ENCODE assay signal across 23 cellular contexts in the genomic region with DNA sequence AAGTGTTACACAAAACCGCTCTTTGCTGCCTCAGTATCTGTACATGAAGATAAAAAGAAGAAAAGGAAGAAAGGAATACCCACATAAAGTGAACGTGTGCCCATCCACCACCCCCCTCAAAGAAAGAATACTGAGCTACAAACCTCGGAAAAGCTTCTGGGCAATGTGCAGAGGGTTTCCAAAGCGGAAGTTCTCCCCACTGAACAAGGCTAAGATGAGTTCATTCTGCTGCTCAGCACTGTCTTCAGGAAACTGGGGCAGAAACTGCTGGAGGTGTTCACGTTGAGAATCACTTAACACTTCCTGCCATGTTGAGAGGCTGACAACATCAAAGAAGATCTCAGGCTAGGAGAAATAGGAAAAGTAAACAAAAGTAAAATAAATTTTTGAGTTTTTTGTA. TPM values are rescaled to one million over a fixed set of nuclear protein-coding genes. Genes with fewer than 3 reads are reported as not detected.
DNase-seq lines count a peak whose midpoint lies in the region; ATAC-seq and TF ChIP-seq lines count a peak whose summit lies in the region.
"Had no signal": no experiment of that assay in that cellular context is flagged by ENCODE, and none has a peak within 500 bp of the region (broad histone marks: within the 10 kb centered on the region; RNA-seq: fewer than 3 reads in every experiment).

No MANE protein-coding gene starts in this region.

- H3K27me3 ChIP-seq in Loucy (ENCODE audit: insufficient read depth, low read length, poor library complexity, severe bottlenecking): no peaks in the 10 kb centered on the region
- H3K27me3 ChIP-seq in thymus (ENCODE audit: control insufficient read depth, insufficient read depth): no peaks in the 10 kb centered on the region
- H3K27me3 ChIP-seq: thyroid gland had no signal

- H3K27me3 Mint-ChIP-seq in activated naive CD4-positive, alpha-beta T cell treated with anti-CD3 and anti-CD28 coated beads, Interleukin-2, amount 50 U/mL, for 24 hours: no peaks in the 10 kb centered on the region

- peak overlapping the region; percentile 81 for H3K27ac Mint-ChIP-seq in activated naive CD4-positive, alpha-beta T cell treated with anti-CD3 and anti-CD28 coated beads, Interleukin-2, amount 50 U/mL, for 24 hours
- peak overlapping the region; percentile 17 to 88 for H3K27ac Mint-ChIP-seq in activated naive CD4-positive, alpha-beta T cell treated with anti-CD3 and anti-CD28 coated beads, Interleukin-2, amount 50 U/mL, for 72 hours

- H3K4me1 Mint-ChIP-seq in activated naive CD4-positive, alpha-beta T cell treated with anti-CD3 and anti-CD28 coated beads, Interleukin-2, amount 50 U/mL, for 24 hours: peaks cover 56% of the 10 kb centered on the region

- H3K9ac ChIP-seq in Loucy (ENCODE audit: low read depth, low read length, poor library complexity, severe bottlenecking): peak overlapping the region; percentile 56

- no peak for TF ChIP-seq CTCF in Loucy (conservative IDR thresholded peaks at IDR 0.05; ENCODE audit: low read length)

- no peaks in the 10 kb centered on the region for H3K9me3 Mint-ChIP-seq in activated naive CD4-positive, alpha-beta T cell treated with anti-CD3 and anti-CD28 coated beads, Interleukin-2, amount 50 U/mL, for 24 hours
- H3K9me3 Mint-ChIP-seq in activated naive CD4-positive, alpha-beta T cell treated with anti-CD3 and anti-CD28 coated beads, Interleukin-2, amount 50 U/mL, for 72 hours: no peaks in the 10 kb centered on the region

- in situ Hi-C loops in G401 (cut with HindIII; ENCODE audit: low sequenced_read_pairs): no loop called here

- peaks cover 68% of the 10 kb centered on the region for H3K4me1 ChIP-seq in Loucy (ENCODE audit: insufficient read depth, low read length, poor library complexity, severe bottlenecking)
- H3K4me1 ChIP-seq in thymus (ENCODE audit: control insufficient read depth, insufficient read depth, low read length): no peaks in the 10 kb centered on the region
- H3K4me1 ChIP-seq: psoas muscle, thyroid gland had no signal

- H3K9me3 ChIP-seq in Loucy (ENCODE audit: insufficient read depth, low read depth, low read length) (no peaks in the 10 kb centered on the region), thymus (ENCODE audit: control insufficient read depth) (no peaks in the 10 kb centered on the region)
- H3K9me3 ChIP-seq: psoas muscle, thyroid gland had no signal

- H3K27ac ChIP-seq in thymus (ENCODE audit: low read depth): peak overlapping the region; percentile 9
- H3K27ac ChIP-seq: psoas muscle, SK-N-MC, thyroid gland had no signal

- H3F3A ChIP-seq in Loucy (ENCODE audit: low read depth): peaks cover 15% of the 10 kb centered on the region; the same call in 1 of the 2 replicates

- no peaks in the 10 kb centered on the region for H3K9me2 ChIP-seq in Loucy (replicated peaks; ENCODE audit: low read depth, low read length)

- H2AFZ ChIP-seq in Loucy (ENCODE audit: low read length): no peak overlapping the region

- ATAC-seq in activated naive CD4-positive, alpha-beta T cell treated with anti-CD3 and anti-CD28 coated beads, Interleukin-2, amount 50 U/mL, for 72 hours: no peak
- ATAC-seq in HG02588 (IDR thresholded peaks at IDR 0.05; ENCODE audit: unreplicated experiment): no peak
- ATAC-seq: GM12878, K562, psoas muscle had no signal

- peaks cover 67% of the 10 kb centered on the region for H3K79me2 ChIP-seq in Loucy (ENCODE audit: insufficient read depth, low read length)

- H3K36me3 Mint-ChIP-seq in activated naive CD4-positive, alpha-beta T cell treated with anti-CD3 and anti-CD28 coated beads, Interleukin-2, amount 50 U/mL, for 24 hours: peaks cover 34% of the 10 kb centered on the region
- H3K36me3 Mint-ChIP-seq in activated naive CD4-positive, alpha-beta T cell treated with anti-CD3 and anti-CD28 coated beads, Interleukin-2, amount 50 U/mL, for 72 hours: peaks cover 30 to 64% of the 10 kb centered on the region in 2 donors

- H3K4me3 Mint-ChIP-seq in activated naive CD4-positive, alpha-beta T cell treated with anti-CD3 and anti-CD28 coated beads, Interleukin-2, amount 50 U/mL, for 24 hours: peak overlapping the region; percentile 47

- peaks cover under 1% of the 10 kb centered on the region for H4K20me1 ChIP-seq in Loucy (ENCODE audit: insufficient read depth, low read length, poor library complexity, severe bottlenecking)

- peak overlapping the region; percentile 97 for H3K4me2 ChIP-seq in Loucy (ENCODE audit: low read depth, low read length, poor library complexity, severe bottlenecking)

- no peak for DNase-seq in activated naive CD4-positive, alpha-beta T cell (lab: John Stamatoyannopoulos, UW)
- no peak for DNase-seq in activated naive CD4-positive, alpha-beta T cell treated with anti-CD3 and anti-CD28 coated beads, Interleukin-2, amount 50 U/mL, for 72 hours (ENCODE audit: low spot score in 2 of 2)
- no peak for DNase-seq in G401 (ENCODE audit: low spot score)
- DNase-seq: activated CD4-positive, CD25-positive, alpha-beta regulatory T cell; activated CD8-positive, alpha-beta memory T cell treated with anti-CD3 and anti-CD28 coated beads, Interleukin-2, amount 50 U/mL, for 48 hours; dermis blood vessel endothelial cell; DMS79; glutamatergic neuron; kidney glomerular epithelial cell; mammary epithelial cell; NCI-H146; NCI-H2171; NCI-H524 treated with DMSO at 0.1 percent for 48 hours; psoas muscle; T1000; thyroid gland had no signal

- H3K36me3 ChIP-seq in Loucy (ENCODE audit: insufficient read depth, low read length) (peaks cover 41% of the 10 kb centered on the region), thymus (ENCODE audit: control insufficient read depth, insufficient read depth) (peaks cover 46% of the 10 kb centered on the region)

- H3K4me3 ChIP-seq in Loucy (ENCODE audit: low read length, poor library complexity, severe bottlenecking) (peak overlapping the region; percentile 61), thymus (ENCODE audit: low read length) (no peak overlapping the region)
- H3K4me3 ChIP-seq: GM12878, K562, psoas muscle, SK-N-MC, thyroid gland had no signal

- 59% methylated on average over 5 of the region's 5 CpGs for WGBS in thymus

RNA-seq across cellular contexts. Expression of gene NFRKB, which starts 6.9 kb away (rescaled TPM):
- 10 to 100 TPM; 41.8 to 42.1 TPM for total RNA-seq in activated naive CD4-positive, alpha-beta T cell treated with anti-CD3 and anti-CD28 coated beads, Interleukin-2, amount 50 U/mL, for 72 hours
- polyA plus RNA-seq in thymus: 13.0 TPM
- 34.2 and 37.5 TPM in 2 replicates for total RNA-seq in G401 (2014; rRNA removed; shearing (Covaris generic))
